ENCODE assay signal across 1 cellular context in the genomic region with DNA sequence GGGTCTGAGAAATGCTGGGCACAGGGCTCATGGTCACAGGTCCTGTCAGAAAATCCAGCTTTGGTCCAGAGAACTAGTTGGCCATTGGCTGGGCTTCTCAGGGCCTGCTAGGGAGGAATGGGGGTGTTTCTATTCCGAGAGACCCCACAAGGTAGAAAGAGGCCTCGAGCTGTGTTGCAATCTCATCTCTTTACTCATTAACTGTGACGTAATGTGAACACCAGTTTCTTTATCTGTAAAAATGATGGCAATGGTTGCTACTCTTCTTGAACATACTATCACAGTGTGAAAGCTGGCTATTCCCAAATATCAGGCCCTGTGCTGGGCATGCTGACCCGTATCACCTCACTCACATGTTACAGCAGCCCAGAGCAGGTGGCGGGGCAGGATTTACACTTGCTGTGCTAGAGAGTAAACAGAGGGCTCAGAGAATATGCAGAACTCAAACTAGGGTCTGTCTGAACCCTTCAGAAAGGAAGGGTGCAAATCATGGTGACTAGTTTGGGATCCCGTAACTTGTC.
TF ChIP-seq lines count a peak whose summit lies in the region.

No MANE protein-coding gene starts in this region.

TF ChIP-seq in K562, 482 proteins besides CTCF, POLR2A, EP300 and RAD21:
- TF ChIP-seq, protein P1, sequence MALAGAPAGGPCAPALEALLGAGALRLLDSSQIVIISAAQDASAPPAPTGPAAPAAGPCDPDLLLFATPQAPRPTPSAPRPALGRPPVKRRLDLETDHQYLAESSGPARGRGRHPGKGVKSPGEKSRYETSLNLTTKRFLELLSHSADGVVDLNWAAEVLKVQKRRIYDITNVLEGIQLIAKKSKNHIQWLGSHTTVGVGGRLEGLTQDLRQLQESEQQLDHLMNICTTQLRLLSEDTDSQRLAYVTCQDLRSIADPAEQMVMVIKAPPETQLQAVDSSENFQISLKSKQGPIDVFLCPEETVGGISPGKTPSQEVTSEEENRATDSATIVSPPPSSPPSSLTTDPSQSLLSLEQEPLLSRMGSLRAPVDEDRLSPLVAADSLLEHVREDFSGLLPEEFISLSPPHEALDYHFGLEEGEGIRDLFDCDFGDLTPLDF (CRISPR knock-in tag; IDR thresholded peaks at IDR 0.05), result no peak
- TF ChIP-seq NBN (IDR thresholded peaks at IDR 0.05; ENCODE audit: low read depth) (no peak), U2AF2 (optimal IDR thresholded peaks at IDR 0.05; ENCODE audit: low read depth, low read length) (no peak), CEBPB (tag; IDR thresholded peaks at IDR 0.05) (peak; percentile 85), CEBPG (CRISPR knock-in tag; IDR thresholded peaks at IDR 0.05) (no peak), CEBPG (tag; conservative IDR thresholded peaks at IDR 0.05 in 1 of 2, IDR thresholded peaks at IDR 0.05 in 1 of 2) (peak in 1 of 2 experiments; percentile 56; a peak in 2 of 4 replicates), NFIX (CRISPR knock-in tag; IDR thresholded peaks at IDR 0.05; ENCODE audit: low read depth) (no peak), SNIP1 (IDR thresholded peaks at IDR 0.05; ENCODE audit: low read depth) (no peak)
